In genomic region chr10:13559124-13559700, GRCh38 we compare ENCODE assay signal across 29 cellular contexts. TPM values are rescaled to one million over a fixed set of nuclear protein-coding genes. Genes with fewer than 3 reads are reported as not detected.
DNase-seq lines count a peak whose midpoint lies in the region; ATAC-seq and TF ChIP-seq lines count a peak whose summit lies in the region.
"Had no signal": no experiment of that assay in that cellular context is flagged by ENCODE, and none has a peak within 500 bp of the region (broad histone marks: within the 10 kb centered on the region; RNA-seq: fewer than 3 reads in every experiment).

No MANE protein-coding gene starts in this region.

- no peak for TF ChIP-seq POLR2A in GM18505 (IDR thresholded peaks at IDR 0.05; ENCODE audit: borderline replicate concordance, extremely low read depth, insufficient read depth, insufficient read length)

- intact Hi-C loops in mammary epithelial cell (cut with micrococcal nuclease) = no loop called here
- intact Hi-C loops in MCF 10A (cut with micrococcal nuclease) = no loop called here

- in situ Hi-C loops in mammary epithelial cell (cut with MboI; ENCODE audit: low sequenced_read_pairs in 2 of 2) (no loop called here), SK-MEL-5 (cut with HindIII; ENCODE audit: low pct_unique_long_range_greater_than_20kb, low sequenced_read_pairs) (no loop called here)

- DNase-seq in mammary epithelial cell = peak; percentile 19
- DNase-seq in MCF 10A (ENCODE audit: unreplicated experiment) = no peak
- peak; percentile 54 for DNase-seq in M059J (ENCODE audit: low read depth)
- peak; percentile 66 for DNase-seq in SK-MEL-5 (ENCODE audit: low read depth, low spot score)
- peak; percentile 44 for DNase-seq in renal cortical epithelial cell (ENCODE audit: low read depth)
- DNase-seq in activated T-cell treated with anti-CD3 and anti-CD28 coated beads, Interleukin-2, amount 50 U/mL, for 72 hours = no peak
- DNase-seq: CD8-positive, alpha-beta memory T cell; DMS153; DND-41; GDM1; H9; KBM-7; NCI-H1048; NCI-H1417; NCI-H1694 treated with DMSO at 0.1 percent for 48 hours; NCI-H2081; NCI-H2227 treated with DMSO at 0.1 percent for 48 hours; NCI-H510A; NCI-H69; Right ventricle myocardium superior; T-helper 1 cell had no signal

- CTCF ChIA-PET in mammary epithelial cell (lab: Charles Lee; ENCODE audit: low non-redundant PET) = no interaction called here
- CTCF ChIA-PET in MCF 10A (lab: Yijun Ruan, JAX) = interaction anchor here (0.6 to 1.0 kb wide), 2 partner anchors 11 to 354 kb away, joined by 3 to 4 read pairs; no protein-coding TSS in a partner anchor

- 63% methylated on average over 2 of the region's 2 CpGs for WGBS in mammary epithelial cell (ENCODE audit: low coverage, missing lambda C conversion rate)

- no peaks in the 10 kb centered on the region for H3K36me3 Mint-ChIP-seq in MCF 10A (ENCODE audit: insufficient read depth, unreplicated experiment)
- peaks cover 0 to 2% of the 10 kb centered on the region in 2 donors for H3K36me3 Mint-ChIP-seq in activated T-cell treated with anti-CD3 and anti-CD28 coated beads, Interleukin-2, amount 50 U/mL, for 72 hours (ENCODE audit: insufficient read depth in 2 of 2)
- H3K36me3 Mint-ChIP-seq: CD8-positive, alpha-beta memory T cell had no signal

- ATAC-seq in activated T-cell treated with anti-CD3 and anti-CD28 coated beads, Interleukin-2, amount 50 U/mL, for 72 hours (replicated peaks in 1 of 2) = no peak
- no peak for ATAC-seq in GM18505 (IDR thresholded peaks at IDR 0.05; ENCODE audit: unreplicated experiment)
- ATAC-seq in GM18511 (IDR thresholded peaks at IDR 0.05; ENCODE audit: unreplicated experiment) = no peak
- ATAC-seq: GM12878, Panc1 had no signal

- TF ChIP-seq CTCF in mammary epithelial cell (conservative IDR thresholded peaks at IDR 0.05 in 1 of 2, IDR thresholded peaks at IDR 0.05 in 1 of 2; ENCODE audit: extremely low read depth in 1 of 2, insufficient read depth in 1 of 2, low read depth in 1 of 2, low read length in 2 of 2) (no peak), MCF 10A (IDR thresholded peaks at IDR 0.05; ENCODE audit: unreplicated experiment) (no peak)

- H3K36me3 ChIP-seq in mammary epithelial cell (ENCODE audit: insufficient read depth, low read length) = no peaks in the 10 kb centered on the region
- H3K36me3 ChIP-seq: SJSA1 had no signal

- H4K20me1 ChIP-seq in mammary epithelial cell (ENCODE audit: insufficient read depth, low read length) = no peaks in the 10 kb centered on the region

- H3K9ac ChIP-seq in mammary epithelial cell (ENCODE audit: insufficient read depth, low read length) = no peak overlapping the region

- H3K27ac ChIP-seq in mammary epithelial cell (ENCODE audit: insufficient read depth, low read depth, low read length) = no peak overlapping the region
- H3K27ac ChIP-seq: 22Rv1, C4-2B, SJSA1 had no signal

- H3K79me2 ChIP-seq in mammary epithelial cell (ENCODE audit: insufficient read depth, low read length) = no peaks in the 10 kb centered on the region

- H3K4me3 ChIP-seq in mammary epithelial cell (replicated peaks in 1 of 3; ENCODE audit: insufficient read depth in 1 of 3, low read depth in 2 of 3, low read length in 3 of 3) = no peak overlapping the region
- H3K4me3 ChIP-seq: GM12878, SJSA1 had no signal

- peaks cover 6% of the 10 kb centered on the region for H3K4me1 Mint-ChIP-seq in MCF 10A (ENCODE audit: insufficient read depth, unreplicated experiment)
- no peaks in the 10 kb centered on the region for H3K4me1 Mint-ChIP-seq in activated T-cell treated with anti-CD3 and anti-CD28 coated beads, Interleukin-2, amount 50 U/mL, for 72 hours (ENCODE audit: low read depth)
- H3K4me1 Mint-ChIP-seq: CD8-positive, alpha-beta memory T cell; H9 had no signal

- H2AFZ ChIP-seq in mammary epithelial cell (ENCODE audit: low read depth, low read length) = no peak overlapping the region

- H3K9me3 Mint-ChIP-seq in MCF 10A (ENCODE audit: unreplicated experiment) = no peaks in the 10 kb centered on the region
- peaks cover 0 to 1% of the 10 kb centered on the region in 2 donors for H3K9me3 Mint-ChIP-seq in activated T-cell treated with anti-CD3 and anti-CD28 coated beads, Interleukin-2, amount 50 U/mL, for 72 hours
- H3K9me3 Mint-ChIP-seq: CD8-positive, alpha-beta memory T cell had no signal

- dilution Hi-C loops in mammary epithelial cell (cut with HindIII; ENCODE audit: low sequenced_read_pairs) = no loop called here

- H3K27me3 Mint-ChIP-seq in MCF 10A (ENCODE audit: insufficient read depth, unreplicated experiment) = no peaks in the 10 kb centered on the region
- H3K27me3 Mint-ChIP-seq in activated T-cell treated with anti-CD3 and anti-CD28 coated beads, Interleukin-2, amount 50 U/mL, for 72 hours (ENCODE audit: low read depth) = peaks cover 17% of the 10 kb centered on the region

- no peak overlapping the region for H3K27ac Mint-ChIP-seq in MCF 10A (ENCODE audit: low read depth, unreplicated experiment)
- H3K27ac Mint-ChIP-seq in activated T-cell treated with anti-CD3 and anti-CD28 coated beads, Interleukin-2, amount 50 U/mL, for 72 hours = no peak overlapping the region
- H3K27ac Mint-ChIP-seq: B cell; CD8-positive, alpha-beta memory T cell; H9 had no signal

- no peaks in the 10 kb centered on the region for H3K4me1 ChIP-seq in mammary epithelial cell (ENCODE audit: insufficient read depth, low read length)
- H3K4me1 ChIP-seq: SJSA1 had no signal

- BruUV-seq in mammary epithelial cell (replicated peaks; lab: Mats Ljungman, UMichigan) (no TSS peak), MCF 10A (replicated peaks; lab: Mats Ljungman, UMichigan) (no TSS peak)

- no peak overlapping the region for H3K4me3 Mint-ChIP-seq in MCF 10A (ENCODE audit: unreplicated experiment)
- no peak overlapping the region for H3K4me3 Mint-ChIP-seq in activated T-cell treated with anti-CD3 and anti-CD28 coated beads, Interleukin-2, amount 50 U/mL, for 72 hours
- H3K4me3 Mint-ChIP-seq: B cell; CD8-positive, alpha-beta memory T cell; H9 had no signal

- no peaks in the 10 kb centered on the region for H3K27me3 ChIP-seq in mammary epithelial cell (ENCODE audit: insufficient read depth, low read length)

- no peak overlapping the region for H3K4me2 ChIP-seq in mammary epithelial cell (ENCODE audit: insufficient read depth, low read depth, low read length)

- POLR2A ChIA-PET in MCF 10A (lab: Yijun Ruan, JAX) = interaction anchor here (0.6 kb wide), 1 partner anchor 127 kb away, joined by 3 read pairs; no protein-coding TSS in a partner anchor

- no peaks in the 10 kb centered on the region for H3K9me3 ChIP-seq in mammary epithelial cell (replicated peaks; ENCODE audit: insufficient read depth, low read length)
- H3K9me3 ChIP-seq: SJSA1 had no signal

RNA-seq across cellular contexts. Expression of gene PRPF18, which starts 27.6 kb away (rescaled TPM):
- total RNA-seq in mammary epithelial cell = 10 to 100 TPM; 22.4 to 23.0 TPM
- 11.4 TPM for polyA plus RNA-seq in mammary epithelial cell
- polyA minus RNA-seq in mammary epithelial cell = 1.7 TPM
- total RNA-seq in MCF 10A (2022) = 27.8 and 31.6 TPM in 2 replicates
- 15.3 and 16.7 TPM in 2 replicates for total RNA-seq in M059J (2014; rRNA removed; shearing (Covaris generic))
- total RNA-seq in SK-MEL-5 (2014; rRNA removed; shearing (Covaris generic)) = 17.0 and 24.7 TPM in 2 replicates
- 11.5 and 13.0 TPM in 2 replicates for polyA plus RNA-seq in SK-MEL-5 (2015; cell fraction: cytosol; rRNA removed)
- polyA plus RNA-seq in SK-MEL-5 (2015; cell fraction: nucleus; rRNA removed) = 4.6 and 15.0 TPM in 2 replicates
- 41.0 and 52.1 TPM in 2 replicates for total RNA-seq in renal cortical epithelial cell
- 10 to 100 TPM; 20.6 to 24.7 TPM for total RNA-seq in activated T-cell treated with anti-CD3 and anti-CD28 coated beads, Interleukin-2, amount 50 U/mL, for 72 hours

RNA-seq across cellular contexts. Expression of gene BEND7, which starts 30.4 kb away (rescaled TPM):
- total RNA-seq in mammary epithelial cell (1 to 10 TPM; 6.0 to 8.0 TPM), MCF 10A (2022) (12.4 and 17.2 TPM in 2 replicates), renal cortical epithelial cell (24.0 and 36.4 TPM in 2 replicates)
- 1.4 TPM for polyA plus RNA-seq in mammary epithelial cell
- polyA minus RNA-seq in mammary epithelial cell = 1.4 TPM
- 0.79 and 1.5 TPM in 2 replicates for total RNA-seq in M059J (2014; rRNA removed; shearing (Covaris generic))
- total RNA-seq in SK-MEL-5 (2014; rRNA removed; shearing (Covaris generic)) = 4.1 and 5.2 TPM in 2 replicates
- 4.5 and 5.8 TPM in 2 replicates for polyA plus RNA-seq in SK-MEL-5 (2015; cell fraction: cytosol; rRNA removed)
- 8.6 and 10.0 TPM in 2 replicates for polyA plus RNA-seq in SK-MEL-5 (2015; cell fraction: nucleus; rRNA removed)
- under 1 TPM in 1 of 2 donors, not detected in 1; 0.99 TPM for total RNA-seq in activated T-cell treated with anti-CD3 and anti-CD28 coated beads, Interleukin-2, amount 50 U/mL, for 72 hours
- total RNA-seq: B cell; CD8-positive, alpha-beta memory T cell; GM12878 had no signal
- polyA plus RNA-seq: CD8-positive, alpha-beta memory T cell; GM12878 had no signal

Comparison
In these comparisons a context has a peak if more than half of its experiments do, and no peak if none do; other contexts are left out.
1. DNase-seq: peak in mammary epithelial cell (single experiment), M059J (single experiment), SK-MEL-5 (single experiment) and renal cortical epithelial cell (single experiment); none in MCF 10A (single experiment) and activated T-cell treated with anti-CD3 and anti-CD28 coated beads, Interleukin-2, amount 50 U/mL, for 72 hours (0 of 2).